ENCODE assay signal across 8 cellular contexts in genomic region chr7:26200444-26201260, GRCh38. TPM values are rescaled to one million over a fixed set of nuclear protein-coding genes. Genes with fewer than 3 reads are reported as not detected.
A peak's percentile ranks its signal among the peaks of the same experiment; 100 is the strongest.
DNase-seq lines count a peak whose midpoint lies in the region; ATAC-seq and TF ChIP-seq lines count a peak whose summit lies in the region.

Gene HNRNPA2B1 (minus strand): TSS chr7:26200746. CDS start chr7:26200577, 169 bp downstream.

- DNase-seq in GM04504 (ENCODE audit: low read depth): peak; percentile 95
- peak; percentile 96 for DNase-seq in NCI-H1048 (lab: John Stamatoyannopoulos, UW)
- peak; percentile 88 for DNase-seq in SK-N-SH
- peak; percentile 95 for DNase-seq in activated naive CD4-positive, alpha-beta T cell treated with anti-CD3 and anti-CD28 coated beads, Interleukin-2, amount 50 U/mL, for 16 hours
- peak; percentile 86 to 98 (median 96) for DNase-seq in substantia nigra (lab: John Stamatoyannopoulos, UW)

- H3K27ac ChIP-seq in SK-N-SH (ENCODE audit: low read depth in 2 of 2, low read length in 1 of 2) (peak within 1 kb of the TSS; percentile 99 to 100), gastroesophageal sphincter (peak within 1 kb of the TSS; percentile 98 to 99 (median 99)), neutrophil (peak within 1 kb of the TSS; percentile 98), substantia nigra (ENCODE audit: low read depth, low read length, poor library complexity, severe bottlenecking) (peak within 1 kb of the TSS; percentile 100)

- TF ChIP-seq EP300 in SK-N-SH (IDR thresholded peaks at IDR 0.05; ENCODE audit: borderline replicate concordance in 1 of 2, low read depth in 1 of 2, low read length in 1 of 2) (peak in 1 of 2 experiments; percentile 12; a peak in 1 of 4 replicates), gastroesophageal sphincter (IDR thresholded peaks at IDR 0.05) (no peak)

- H3K36me3 ChIP-seq in SK-N-SH (replicated peaks in 1 of 2; ENCODE audit: control insufficient read depth in 1 of 2, insufficient read depth in 2 of 2, low read length in 1 of 2) (peaks cover 58 to 61% of the 10 kb centered on the region in 2 experiments), gastroesophageal sphincter (peaks cover 9 to 20% of the 10 kb centered on the region in 2 donors), neutrophil (peaks cover 18% of the 10 kb centered on the region)

- peak; percentile 100 for TF ChIP-seq POLR2A in gastroesophageal sphincter (IDR thresholded peaks at IDR 0.05)

- no peaks in the 10 kb centered on the region for H3K9me2 ChIP-seq in SK-N-SH

- peak within 1 kb of the TSS; percentile 66; the same call in 1 of the 2 replicates for H2AFZ ChIP-seq in SK-N-SH (ENCODE audit: low read depth)

- H4K20me1 ChIP-seq in SK-N-SH (ENCODE audit: insufficient read depth): peaks cover 78% of the 10 kb centered on the region

- H3K9ac ChIP-seq in SK-N-SH: peak within 1 kb of the TSS; percentile 99

- peaks cover 24 to 37% of the 10 kb centered on the region in 2 experiments for H3K4me1 ChIP-seq in SK-N-SH (ENCODE audit: control insufficient read depth in 1 of 2, insufficient read depth in 2 of 2, low read depth in 1 of 2, low read length in 1 of 2)
- peaks cover 21 to 53% (median 28%) of the 10 kb centered on the region in 3 donors for H3K4me1 ChIP-seq in gastroesophageal sphincter
- peaks cover 66 to 72% of the 10 kb centered on the region in 2 experiments for H3K4me1 ChIP-seq in neutrophil (ENCODE audit: control insufficient read depth in 1 of 2, insufficient read depth in 1 of 2, low read depth in 1 of 2, low read length in 1 of 2)

- H3K9me3 ChIP-seq in SK-N-SH: no peaks in the 10 kb centered on the region
- H3K9me3 ChIP-seq in gastroesophageal sphincter: no peaks in the 10 kb centered on the region
- no peaks in the 10 kb centered on the region for H3K9me3 ChIP-seq in neutrophil

- TF ChIP-seq CTCF in SK-N-SH (IDR thresholded peaks at IDR 0.05): no peak
- peak in 2 of 4 experiments; percentile 34 to 48 for TF ChIP-seq CTCF in gastroesophageal sphincter (IDR thresholded peaks at IDR 0.05)
- peak; percentile 57 for TF ChIP-seq CTCF in neutrophil (IDR thresholded peaks at IDR 0.05)

- POLR2A ChIA-PET in SK-N-SH (lab: Yijun Ruan, JAX): interaction anchor here (0.6 to 5.7 kb wide), 27 partner anchors 8 to 338 kb away, joined by 3 to 51 read pairs (median 4); partner anchors contain the start of gene NFE2L3

- no peak for TF ChIP-seq RAD21 in SK-N-SH (IDR thresholded peaks at IDR 0.05; ENCODE audit: low read length)

- ATAC-seq in HG02571 (IDR thresholded peaks at IDR 0.05; ENCODE audit: unreplicated experiment) (peak; percentile 59), gastroesophageal sphincter (peak; percentile 86)

- H3K4me3 ChIP-seq in SK-N-SH (ENCODE audit: low read depth in 2 of 2, low read length in 1 of 2) (peak within 1 kb of the TSS; percentile 100), gastroesophageal sphincter (peak within 1 kb of the TSS; percentile 93 to 98), neutrophil (ENCODE audit: low read depth in 1 of 2, low read length in 1 of 2) (peak within 1 kb of the TSS; percentile 96 to 99)

- under 1% methylated on average over 69 of the region's 72 CpGs for WGBS in SK-N-SH (ENCODE audit: low lambda C conversion rate)
- WGBS in gastroesophageal sphincter (ENCODE audit: low coverage in 1 of 2), 2 donors: 0 to 2% methylated on average over 13 to 26 of the region's 72 CpGs

- H3K79me2 ChIP-seq in SK-N-SH (ENCODE audit: insufficient read depth): peaks cover 89% of the 10 kb centered on the region

- CTCF ChIA-PET in SK-N-SH (lab: Yijun Ruan, JAX): interaction anchor here (0.8 to 11.3 kb wide), 13 partner anchors 10 to 467 kb away, joined by 3 to 260 read pairs (median 5); partner anchors contain the start of gene NFE2L3

- peaks cover 43% of the 10 kb centered on the region for H3F3A ChIP-seq in SK-N-SH (replicated peaks; ENCODE audit: insufficient read depth)

- peak within 1 kb of the TSS; percentile 83 for H3K4me2 ChIP-seq in SK-N-SH

- H3K27me3 ChIP-seq in SK-N-SH (ENCODE audit: insufficient read depth) (no peaks in the 10 kb centered on the region), gastroesophageal sphincter (no peaks in the 10 kb centered on the region), neutrophil (no peaks in the 10 kb centered on the region)

TF ChIP-seq in SK-N-SH, 30 proteins besides CTCF, POLR2A, EP300 and RAD21 (continues in another document):
- no peak; the same call in 1 of the 2 replicates for TF ChIP-seq YY1 (IDR thresholded peaks at IDR 0.05; ENCODE audit: low read depth)
- peak; percentile 96; the same call in 1 of the 2 replicates for TF ChIP-seq SIN3A (IDR thresholded peaks at IDR 0.05; ENCODE audit: borderline replicate concordance, low read depth, low read length)
- TF ChIP-seq FOXJ3 (CRISPR knock-in tag; IDR thresholded peaks at IDR 0.05): no peak
- 0 out of 2 replicates have a peak, but pooled peaks have one; percentile 29 for TF ChIP-seq NFIC (IDR thresholded peaks at IDR 0.05; ENCODE audit: borderline replicate concordance)
- TF ChIP-seq MAX (IDR thresholded peaks at IDR 0.05; ENCODE audit: low read depth): peak; percentile 44
- no peak for TF ChIP-seq SMC3 (IDR thresholded peaks at IDR 0.05; ENCODE audit: low read depth, low read length)
- no peak for TF ChIP-seq RXRA (IDR thresholded peaks at IDR 0.05; ENCODE audit: borderline replicate concordance, low read depth)
- TF ChIP-seq FOXM1 (IDR thresholded peaks at IDR 0.05; ENCODE audit: low read depth): peak; percentile 93
- no peak for TF ChIP-seq MEF2A (IDR thresholded peaks at IDR 0.05; ENCODE audit: borderline replicate concordance, low read depth)
- peak; percentile 79 for TF ChIP-seq REST (IDR thresholded peaks at IDR 0.05; ENCODE audit: low read depth, low read length)
- TF ChIP-seq ELF1 (IDR thresholded peaks at IDR 0.05): peak; percentile 82
- TF ChIP-seq TAF1 (IDR thresholded peaks at IDR 0.05; ENCODE audit: borderline replicate concordance, low read depth, low read length): peak; percentile 99
- 0 out of 2 replicates have a peak, but pooled peaks have one; percentile 4 for TF ChIP-seq JUND (IDR thresholded peaks at IDR 0.05)
- TF ChIP-seq RFX5 (IDR thresholded peaks at IDR 0.05; ENCODE audit: low read length): no peak
- no peak for TF ChIP-seq USF2 (IDR thresholded peaks at IDR 0.05; ENCODE audit: borderline replicate concordance, low read depth, low read length)
- no peak for TF ChIP-seq CHD2 (IDR thresholded peaks at IDR 0.05; ENCODE audit: low read length, partially characterized antibody)
- TF ChIP-seq MXI1 (IDR thresholded peaks at IDR 0.05; ENCODE audit: low read depth, low read length): 0 out of 2 replicates have a peak, but pooled peaks have one; percentile 75
- TF ChIP-seq IRF3 (IDR thresholded peaks at IDR 0.05; ENCODE audit: low read depth, low read length): 0 out of 2 replicates have a peak, but pooled peaks have one; percentile 6

RNA-seq across cellular contexts. Expression of gene HNRNPA2B1, which starts in this region (rescaled TPM):
- 459 and 483 TPM in 2 replicates for polyA plus RNA-seq in SK-N-SH (2012; rRNA removed)
- 594 and 844 TPM in 2 replicates for polyA plus RNA-seq in SK-N-SH (2012; cell fraction: cytosol; rRNA removed)
- polyA plus RNA-seq in SK-N-SH (2012; cell fraction: nucleus; rRNA removed): 318 and 483 TPM in 2 replicates
- 100 to 1,000 TPM; 171 to 210 (median 189) TPM for total RNA-seq in gastroesophageal sphincter

Comparison
In these comparisons a context has a peak if more than half of its experiments do, and no peak if none do; other contexts are left out.
1. Peak in every context shown above with its lines: DNase-seq, ATAC-seq, H3K4me3 ChIP-seq and H3K27ac ChIP-seq.